Comparison of ENCODE assay signal across 17 cellular contexts in genomic region chr5:174109861-174110260, GRCh38.
A peak's percentile ranks its signal among the peaks of the same experiment; 100 is the strongest.
DNase-seq lines count a peak whose midpoint lies in the region; TF ChIP-seq lines count a peak whose summit lies in the region.
"Had no signal": no experiment of that assay in that cellular context is flagged by ENCODE, and none has a peak within 500 bp of the region (broad histone marks: within the 10 kb centered on the region; RNA-seq: fewer than 3 reads in every experiment).

No MANE protein-coding gene starts in this region.

- no peak for DNase-seq in neuronal stem cell (ENCODE audit: low spot score)
- no peak for DNase-seq in immature natural killer cell
- DNase-seq in 8988T: no peak
- DNase-seq in dedifferentiated amniotic fluid mesenchymal stem cell (ENCODE audit: extremely low spot score): no peak
- no peak for DNase-seq in sigmoid colon
- DNase-seq: Caco-2; Calu3; CD4-positive, alpha-beta T cell; CD8-positive, alpha-beta T cell; DMS79 treated with DMSO at 0.1 percent for 48 hours; GF-D8 had no signal

- no peak for TF ChIP-seq POLR2A in sigmoid colon (IDR thresholded peaks at IDR 0.05)

- peaks cover 45% of the 10 kb centered on the region for H3K4me1 Mint-ChIP-seq in brain
- no peaks in the 10 kb centered on the region for H3K4me1 Mint-ChIP-seq in immature natural killer cell
- H3K4me1 Mint-ChIP-seq: B cell had no signal

- H3K36me3 Mint-ChIP-seq in brain: peaks cover 30% of the 10 kb centered on the region
- H3K36me3 Mint-ChIP-seq in immature natural killer cell: no peaks in the 10 kb centered on the region
- H3K36me3 Mint-ChIP-seq: CD8-positive, alpha-beta T cell had no signal

- H3K27me3 ChIP-seq in neuronal stem cell (ENCODE audit: control insufficient read depth in 3 of 3, insufficient read depth in 3 of 3, low read depth in 1 of 3, low read length in 3 of 3): no peaks in the 10 kb centered on the region
- H3K27me3 ChIP-seq in sigmoid colon: no peaks in the 10 kb centered on the region
- H3K27me3 ChIP-seq: BLaER1 treated with 17β-estradiol and CSF1 and Interleukin-3, amounts not matched to agents 10 nM and 100 nM had no signal

- H3K27ac Mint-ChIP-seq in brain (peak overlapping the region in 3 of 5 experiments; percentile 40 to 80 (median 66)), immature natural killer cell (no peak overlapping the region)
- H3K27ac Mint-ChIP-seq: B cell; CD4-positive, alpha-beta T cell; CD8-positive, alpha-beta T cell had no signal

- H3K9me3 ChIP-seq in neuronal stem cell (replicated peaks in 1 of 2; ENCODE audit: control insufficient read depth in 2 of 2, insufficient read depth in 1 of 2, low read depth in 1 of 2, low read length in 2 of 2) (no peaks in the 10 kb centered on the region), sigmoid colon (no peaks in the 10 kb centered on the region)
- H3K9me3 ChIP-seq: A549; BLaER1 treated with 17β-estradiol and CSF1 and Interleukin-3, amounts not matched to agents 10 nM and 100 nM; Caco-2 had no signal

- H3K4me3 Mint-ChIP-seq in brain: no peak overlapping the region
- no peak overlapping the region for H3K4me3 Mint-ChIP-seq in immature natural killer cell
- H3K4me3 Mint-ChIP-seq: B cell; CD4-positive, alpha-beta T cell; CD8-positive, alpha-beta T cell had no signal

- no peak overlapping the region for H2BK15ac ChIP-seq in neuronal stem cell (ENCODE audit: low read length)

- no CpG with 5 or more reads among the region's 9 CpGs for WGBS in neuronal stem cell (ENCODE audit: extremely low coverage in 2 of 2, insufficient read length in 2 of 2, insufficient replicate concordance in 1 of 2), 2 donors
- WGBS in sigmoid colon, 2 donors: 79 to 87% methylated on average over 9 of the region's 9 CpGs

- no peak overlapping the region for H2BK120ac ChIP-seq in neuronal stem cell (ENCODE audit: low read depth, low read length)

- H3K4me1 ChIP-seq in neuronal stem cell (ENCODE audit: control insufficient read depth in 2 of 2, insufficient read depth in 1 of 2, low read depth in 1 of 2, low read length in 2 of 2): peaks cover 0 to 5% of the 10 kb centered on the region in 2 donors
- no peaks in the 10 kb centered on the region for H3K4me1 ChIP-seq in sigmoid colon
- H3K4me1 ChIP-seq: A549; BLaER1 treated with 17β-estradiol and CSF1 and Interleukin-3, amounts not matched to agents 10 nM and 100 nM; Caco-2 had no signal

- intact Hi-C loops in sigmoid colon (cut with DNase I): no loop called here

- no peaks in the 10 kb centered on the region for H3K79me1 ChIP-seq in neuronal stem cell (ENCODE audit: low read depth, low read length)

- no peak overlapping the region for H3K14ac ChIP-seq in neuronal stem cell (ENCODE audit: low read length)

- no peak for TF ChIP-seq EP300 in sigmoid colon (IDR thresholded peaks at IDR 0.05)

- no peak overlapping the region for H3K18ac ChIP-seq in neuronal stem cell (ENCODE audit: low read length)

- no peak overlapping the region for H3K23ac ChIP-seq in neuronal stem cell (ENCODE audit: low read depth, low read length, poor library complexity)

- H3K9me3 Mint-ChIP-seq in brain (no peaks in the 10 kb centered on the region), immature natural killer cell (peaks cover 0 to 1% (median 0%) of the 10 kb centered on the region in 6 donors)
- H3K9me3 Mint-ChIP-seq: CD4-positive, alpha-beta T cell; CD8-positive, alpha-beta T cell had no signal

- peak overlapping the region; percentile 14 for H3K9ac ChIP-seq in neuronal stem cell (ENCODE audit: low read depth, low read length, poor library complexity)
- H3K9ac ChIP-seq: BLaER1 treated with 17β-estradiol and CSF1 and Interleukin-3, amounts not matched to agents 10 nM and 100 nM had no signal

- no peak overlapping the region for H4K91ac ChIP-seq in neuronal stem cell (ENCODE audit: low read depth, low read length, poor library complexity)

- H3K4me3 ChIP-seq in neuronal stem cell (ENCODE audit: low read length in 2 of 2) (no peak overlapping the region), sigmoid colon (no peak overlapping the region)
- H3K4me3 ChIP-seq: A549; BLaER1 treated with 17β-estradiol and CSF1 and Interleukin-3, amounts not matched to agents 10 nM and 100 nM had no signal

- H3K27ac ChIP-seq in cingulate gyrus (ENCODE audit: low read depth, low read length): peak overlapping the region; percentile 16
- H3K27ac ChIP-seq in neuronal stem cell (replicated peaks; ENCODE audit: low read length): no peak overlapping the region
- no peak overlapping the region for H3K27ac ChIP-seq in sigmoid colon
- H3K27ac ChIP-seq: A549; BLaER1 treated with 17β-estradiol and CSF1 and Interleukin-3, amounts not matched to agents 10 nM and 100 nM; C4-2B had no signal

- H3K4ac ChIP-seq in neuronal stem cell (ENCODE audit: low read length): no peak overlapping the region

- TF ChIP-seq CTCF in brain (conservative IDR thresholded peaks at IDR 0.05): no peak
- no peak for TF ChIP-seq CTCF in sigmoid colon (IDR thresholded peaks at IDR 0.05)

- no peak overlapping the region for H2BK5ac ChIP-seq in neuronal stem cell (ENCODE audit: low read length)

- H3K27me3 Mint-ChIP-seq in brain: no peaks in the 10 kb centered on the region
- peaks cover 4 to 7% (median 6%) of the 10 kb centered on the region in 3 donors for H3K27me3 Mint-ChIP-seq in immature natural killer cell (ENCODE audit: low read depth in 3 of 3)
- H3K27me3 Mint-ChIP-seq: CD4-positive, alpha-beta T cell had no signal

- no peak overlapping the region for H2BK12ac ChIP-seq in neuronal stem cell (ENCODE audit: low read length)

- H3K4me2 ChIP-seq in neuronal stem cell (ENCODE audit: insufficient read depth, low read length, poor library complexity, severe bottlenecking): no peak overlapping the region
- H3K4me2 ChIP-seq: A549; BLaER1 treated with 17β-estradiol and CSF1 and Interleukin-3, amounts not matched to agents 10 nM and 100 nM had no signal

- no peak overlapping the region for H2AK5ac ChIP-seq in neuronal stem cell (ENCODE audit: low read depth, low read length)

- no peak overlapping the region for H4K8ac ChIP-seq in neuronal stem cell (ENCODE audit: low read depth, low read length)

- H2AFZ ChIP-seq in neuronal stem cell (ENCODE audit: low read length): no peak overlapping the region

- H3K36me3 ChIP-seq in neuronal stem cell (replicated peaks in 1 of 2; ENCODE audit: control insufficient read depth in 2 of 2, insufficient read depth in 2 of 2, low read length in 2 of 2) (no peaks in the 10 kb centered on the region), sigmoid colon (no peaks in the 10 kb centered on the region)
- H3K36me3 ChIP-seq: BLaER1 treated with 17β-estradiol and CSF1 and Interleukin-3, amounts not matched to agents 10 nM and 100 nM had no signal

Comparison
In these comparisons a context has a peak if more than half of its experiments do, and no peak if none do; other contexts are left out.
1. H3K27ac Mint-ChIP-seq: peak in brain (3 of 5); none in immature natural killer cell (0 of 6).